Comparison of ENCODE assay signal across 1 cellular context in genomic region chr2:3368261-3368722, GRCh38.
A peak's percentile ranks its signal among the peaks of the same experiment; 100 is the strongest.
TF ChIP-seq lines count a peak whose summit lies in the region.

No MANE protein-coding gene starts in this region.

TF ChIP-seq in HepG2, 621 proteins besides CTCF, POLR2A, EP300 and RAD21 (continued from another document and continues in another):
- TF ChIP-seq ZBTB4 (CRISPR knock-in tag; IDR thresholded peaks at IDR 0.05; ENCODE audit: borderline replicate concordance), result peak; percentile 92; the same call in 1 of the 2 replicates
- TF ChIP-seq ATAD3A (CRISPR knock-in tag; IDR thresholded peaks at IDR 0.05), result no peak
- TF ChIP-seq GLI4 (CRISPR knock-in tag; IDR thresholded peaks at IDR 0.05; ENCODE audit: borderline replicate concordance), result no peak
- TF ChIP-seq ZBTB34 (CRISPR knock-in tag; IDR thresholded peaks at IDR 0.05), result no peak
- no peak for TF ChIP-seq RELA (CRISPR knock-in tag; IDR thresholded peaks at IDR 0.05)
- no peak for TF ChIP-seq ZNF124 (CRISPR knock-in tag; IDR thresholded peaks at IDR 0.05)
- no peak for TF ChIP-seq GTF3A (CRISPR knock-in tag; conservative IDR thresholded peaks at IDR 0.05)
- no peak for TF ChIP-seq ZNF549 (CRISPR knock-in tag; IDR thresholded peaks at IDR 0.05)
- 0 out of 2 replicates have a peak, but pooled peaks have one; percentile 65 for TF ChIP-seq ZSCAN21 (CRISPR knock-in tag; IDR thresholded peaks at IDR 0.05; ENCODE audit: borderline replicate concordance)
- TF ChIP-seq HIC2 (CRISPR knock-in tag; IDR thresholded peaks at IDR 0.05; ENCODE audit: low read depth), result peak; percentile 75
- TF ChIP-seq DPF2 (CRISPR knock-in tag; IDR thresholded peaks at IDR 0.05; ENCODE audit: borderline replicate concordance, low read depth), result no peak
- TF ChIP-seq CHD4 (IDR thresholded peaks at IDR 0.05; ENCODE audit: borderline replicate concordance, low read length), result no peak
- no peak for TF ChIP-seq REL (CRISPR knock-in tag; conservative IDR thresholded peaks at IDR 0.05)
- TF ChIP-seq RBAK (CRISPR knock-in tag; IDR thresholded peaks at IDR 0.05), result no peak
- no peak for TF ChIP-seq GLMP (CRISPR knock-in tag; IDR thresholded peaks at IDR 0.05; ENCODE audit: borderline replicate concordance)
- no peak for TF ChIP-seq FOXM1 (CRISPR knock-in tag; IDR thresholded peaks at IDR 0.05)
- TF ChIP-seq ZNF326 (CRISPR knock-in tag; IDR thresholded peaks at IDR 0.05; ENCODE audit: borderline replicate concordance), result no peak
- TF ChIP-seq ZNF879 (CRISPR knock-in tag; IDR thresholded peaks at IDR 0.05), result 0 out of 2 replicates have a peak, but pooled peaks have one; percentile 32
- TF ChIP-seq TBX3 (IDR thresholded peaks at IDR 0.05; ENCODE audit: borderline replicate concordance), result no peak
- TF ChIP-seq PBX2 (CRISPR knock-in tag; IDR thresholded peaks at IDR 0.05), result no peak
- TF ChIP-seq ZNF564 (CRISPR knock-in tag; IDR thresholded peaks at IDR 0.05), result peak; percentile 72; the same call in 1 of the 2 replicates
- TF ChIP-seq ZNF543 (CRISPR knock-in tag; IDR thresholded peaks at IDR 0.05), result 0 out of 2 replicates have a peak, but pooled peaks have one; percentile 42
- TF ChIP-seq POLR2AphosphoS5 (IDR thresholded peaks at IDR 0.05; ENCODE audit: low read depth, low read length), result no peak
- no peak for TF ChIP-seq NFAT5 (CRISPR knock-in tag; IDR thresholded peaks at IDR 0.05)
- no peak for TF ChIP-seq ZNF282 (IDR thresholded peaks at IDR 0.05; ENCODE audit: partially characterized antibody)
- no peak for TF ChIP-seq NR1H2 (CRISPR knock-in tag; IDR thresholded peaks at IDR 0.05; ENCODE audit: borderline replicate concordance, low read depth)
- TF ChIP-seq HMGA1 (CRISPR knock-in tag; conservative IDR thresholded peaks at IDR 0.05), result no peak
- TF ChIP-seq KLF6 (CRISPR knock-in tag; IDR thresholded peaks at IDR 0.05), result 0 out of 2 replicates have a peak, but pooled peaks have one; percentile 38
- TF ChIP-seq ZNF33B (CRISPR knock-in tag; IDR thresholded peaks at IDR 0.05), result 0 out of 2 replicates have a peak, but pooled peaks have one; percentile 45
- TF ChIP-seq RXRA (CRISPR knock-in tag; IDR thresholded peaks at IDR 0.05), result peak; percentile 74
- TF ChIP-seq ZNF12 (CRISPR knock-in tag; IDR thresholded peaks at IDR 0.05), result 0 out of 2 replicates have a peak, but pooled peaks have one; percentile 18
- no peak for TF ChIP-seq ARNT2 (CRISPR knock-in tag; IDR thresholded peaks at IDR 0.05; ENCODE audit: low read depth)
- TF ChIP-seq TCF7L2 (IDR thresholded peaks at IDR 0.05; ENCODE audit: low read depth, low read length), result no peak
- no peak for TF ChIP-seq JDP2 (CRISPR knock-in tag; IDR thresholded peaks at IDR 0.05; ENCODE audit: borderline replicate concordance)
- 0 out of 2 replicates have a peak, but pooled peaks have one; percentile 45 for TF ChIP-seq ZNF639 (CRISPR knock-in tag; conservative IDR thresholded peaks at IDR 0.05)
- no peak; the same call in 1 of the 2 replicates for TF ChIP-seq ZNF547 (CRISPR knock-in tag; IDR thresholded peaks at IDR 0.05)
- TF ChIP-seq ZBTB43 (CRISPR knock-in tag; conservative IDR thresholded peaks at IDR 0.05), result no peak
- TF ChIP-seq ZNF225 (CRISPR knock-in tag; IDR thresholded peaks at IDR 0.05), result peak; percentile 93
- TF ChIP-seq JUND (CRISPR knock-in tag; IDR thresholded peaks at IDR 0.05), result no peak; the same call in 1 of the 2 replicates
- no peak for TF ChIP-seq SKIL (CRISPR knock-in tag; IDR thresholded peaks at IDR 0.05; ENCODE audit: borderline replicate concordance)
- TF ChIP-seq ZNF83 (CRISPR knock-in tag; IDR thresholded peaks at IDR 0.05; ENCODE audit: borderline replicate concordance), result no peak
- no peak for TF ChIP-seq SMAD3 (CRISPR knock-in tag; IDR thresholded peaks at IDR 0.05)
- no peak for TF ChIP-seq MEIS2 (CRISPR knock-in tag; IDR thresholded peaks at IDR 0.05)
- TF ChIP-seq FIP1L1 (IDR thresholded peaks at IDR 0.05; ENCODE audit: borderline replicate concordance, insufficient read depth, low read depth, low read length), result no peak
- no peak; the same call in 1 of the 2 replicates for TF ChIP-seq SMAD9 (CRISPR knock-in tag; IDR thresholded peaks at IDR 0.05)
- TF ChIP-seq FOXO1 (CRISPR knock-in tag; IDR thresholded peaks at IDR 0.05), result peak; percentile 61
- TF ChIP-seq KDM4B (CRISPR knock-in tag; IDR thresholded peaks at IDR 0.05), result no peak
- no peak for TF ChIP-seq ZNF235 (CRISPR knock-in tag; IDR thresholded peaks at IDR 0.05; ENCODE audit: borderline replicate concordance)
